ENCODE assay signal across 8 cellular contexts in the genomic region with DNA sequence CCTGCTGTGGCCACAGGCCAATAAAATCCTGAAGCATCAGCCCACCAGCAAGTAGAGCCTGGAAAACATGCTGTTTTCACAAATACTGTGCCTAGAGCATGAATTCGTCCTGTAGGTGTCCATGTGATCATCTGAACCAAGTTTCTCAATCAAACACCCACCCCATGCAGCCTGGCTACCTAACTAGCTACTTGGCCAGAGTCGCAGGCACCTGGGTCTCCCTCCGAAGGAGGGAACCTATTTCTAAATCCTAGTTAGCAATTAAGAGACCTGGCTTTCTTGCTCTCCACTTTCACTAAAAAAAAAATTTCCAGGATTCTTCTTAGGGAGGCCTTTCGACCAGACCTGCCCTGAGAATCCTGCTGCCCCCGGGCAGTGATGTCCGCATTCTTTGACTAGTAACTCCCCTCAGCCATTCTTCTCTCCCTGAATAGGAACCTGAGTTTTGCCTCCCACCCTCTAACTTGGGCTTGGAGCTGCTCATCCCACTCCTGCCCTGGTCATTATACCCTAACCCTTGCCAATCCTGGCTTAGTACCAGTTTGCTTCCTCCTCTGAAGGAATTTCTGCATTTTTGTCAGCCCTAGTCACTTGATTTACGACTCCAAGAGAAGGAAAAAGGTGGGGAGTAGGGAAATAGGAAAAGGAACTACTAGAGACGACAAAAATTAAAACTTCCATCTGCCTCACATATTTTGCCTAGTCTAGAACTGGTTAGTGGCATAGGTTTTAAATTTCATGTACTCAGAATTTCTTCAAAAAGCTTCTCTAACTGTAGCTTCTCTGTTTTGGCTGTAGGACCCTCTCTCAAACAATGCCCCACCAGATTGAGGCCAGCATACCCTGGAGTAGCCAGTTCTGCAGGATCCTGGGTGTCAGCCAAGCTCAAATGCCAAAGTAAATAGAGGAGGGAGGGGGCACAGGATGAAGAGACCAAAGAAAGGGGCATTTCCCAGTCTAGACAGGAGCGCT. TPM values are rescaled to one million over a fixed set of nuclear protein-coding genes. Genes with fewer than 3 reads are reported as not detected.
DNase-seq lines count a peak whose midpoint lies in the region; ATAC-seq and TF ChIP-seq lines count a peak whose summit lies in the region.

No MANE protein-coding gene starts in this region.

- H3K9me2 ChIP-seq in HCT116 (ENCODE audit: insufficient read depth): no peaks in the 10 kb centered on the region

- no peaks in the 10 kb centered on the region for H3K36me3 ChIP-seq in HCT116 (ENCODE audit: control insufficient read depth in 1 of 2, insufficient read depth in 2 of 2, low read length in 2 of 2)
- no peaks in the 10 kb centered on the region for H3K36me3 ChIP-seq in Panc1 (ENCODE audit: control insufficient read depth, insufficient read depth, low read length)
- no peaks in the 10 kb centered on the region for H3K36me3 ChIP-seq in skeletal muscle satellite cell (ENCODE audit: insufficient read depth, low read length)

- RAD21 ChIA-PET in HCT116 (lab: Charles Lee; ENCODE audit: low non-redundant PET in 1 of 2, low total read pairs in 2 of 2, uncharacterized antibody in 2 of 2, unreplicated experiment in 2 of 2): no interaction called here

- intact Hi-C loops in HCT116 (cut with micrococcal nuclease): no loop called here
- intact Hi-C loops in Panc1 (cut with micrococcal nuclease; ENCODE audit: unreplicated experiment): no loop called here
- intact Hi-C loops in left ventricle myocardium superior (cut with micrococcal nuclease): no loop called here

- H3K4me3 ChIP-seq in HCT116 (replicated peaks in 1 of 2; ENCODE audit: low read depth in 1 of 2, low read length in 2 of 2) (peak overlapping the region; percentile 31 to 49), Panc1 (ENCODE audit: low read depth in 2 of 2, low read length in 2 of 2) (peak overlapping the region in 1 of 2 experiments; percentile 33; a peak in 1 of 4 replicates), skeletal muscle satellite cell (ENCODE audit: low read length) (peak overlapping the region; percentile 41)

- TF ChIP-seq CTCF in HCT116 (IDR thresholded peaks at IDR 0.05 in 2 of 3, conservative IDR thresholded peaks at IDR 0.05 in 1 of 3; ENCODE audit: borderline replicate concordance in 1 of 3, insufficient read depth in 1 of 3, low read depth in 2 of 3, low read length in 2 of 3) (0 out of 6 replicates have a peak, but pooled peaks of 1 of the 3 experiments have one; percentile 1), Panc1 (IDR thresholded peaks at IDR 0.05) (no peak)

- TF ChIP-seq POLR2A in HCT116 (IDR thresholded peaks at IDR 0.05; ENCODE audit: borderline replicate concordance, extremely low read depth, insufficient read depth, insufficient read length): no peak

- H3K9me3 ChIP-seq in HCT116 (ENCODE audit: control insufficient read depth in 1 of 2, insufficient read depth in 1 of 2, low read depth in 1 of 2, low read length in 2 of 2) (no peaks in the 10 kb centered on the region), Panc1 (ENCODE audit: control insufficient read depth, insufficient read depth, low read depth, low read length) (no peaks in the 10 kb centered on the region), skeletal muscle satellite cell (replicated peaks; ENCODE audit: low read length) (no peaks in the 10 kb centered on the region)

- 0 out of 2 replicates have a peak, but pooled peaks cover 10% of the 10 kb centered on the region for H3K79me2 ChIP-seq in HCT116 (ENCODE audit: insufficient read depth, low read length)

- POLR2A ChIA-PET in HCT116 (lab: Charles Lee) (no interaction called here), Panc1 (lab: Charles Lee) (no interaction called here)

- peak overlapping the region; percentile 52 for H3K9ac ChIP-seq in HCT116 (ENCODE audit: low read length)
- no peak overlapping the region for H3K9ac ChIP-seq in skeletal muscle satellite cell (ENCODE audit: low read depth, low read length)

- BruUV-seq in HCT116 (replicated peaks; lab: Mats Ljungman, UMichigan) (no TSS peak), Panc1 (replicated peaks; lab: Mats Ljungman, UMichigan) (no TSS peak)

- H4K20me1 ChIP-seq in HCT116 (ENCODE audit: insufficient read depth): no peaks in the 10 kb centered on the region

- CTCF ChIA-PET in HCT116 (lab: Charles Lee) (no interaction called here), Panc1 (lab: Charles Lee) (no interaction called here)

- in situ Hi-C loops in Panc1 (cut with HindIII; ENCODE audit: low pct_unique_long_range_greater_than_20kb, low sequenced_read_pairs): no loop called here

- H3K27ac ChIP-seq in HCT116 (ENCODE audit: low read depth, low read length) (peak overlapping the region; percentile 96), Panc1 (ENCODE audit: low read length) (peak overlapping the region; percentile 68)

- peak overlapping the region; percentile 80 for H3K4me2 ChIP-seq in HCT116 (ENCODE audit: low read length)
- H3K4me2 ChIP-seq in skeletal muscle satellite cell (ENCODE audit: low read length): peak overlapping the region; percentile 49

- H3K4me1 ChIP-seq in HCT116 (ENCODE audit: control insufficient read depth in 1 of 2, insufficient read depth in 2 of 2, low read length in 2 of 2) (peaks cover 65 to 82% of the 10 kb centered on the region in 2 experiments), Panc1 (ENCODE audit: control insufficient read depth, insufficient read depth, low read length) (peaks cover 33% of the 10 kb centered on the region), skeletal muscle satellite cell (ENCODE audit: control insufficient read depth, insufficient read depth, low read length) (peaks cover 42% of the 10 kb centered on the region)

- DNase-seq in HCT116 (ENCODE audit: low read depth, low spot score): peak; percentile 56
- DNase-seq in Panc1 (ENCODE audit: low read depth, low spot score): no peak
- no peak for DNase-seq in left ventricle myocardium superior
- no peak for DNase-seq in 8988T
- no peak for DNase-seq in dedifferentiated amniotic fluid mesenchymal stem cell (ENCODE audit: extremely low spot score)
- no peak for DNase-seq in NCI-H2171 treated with DMSO at 0.1 percent for 48 hours (lab: John Stamatoyannopoulos, UW)

- ATAC-seq in HCT116: peak; percentile 74
- peak; percentile 45 for ATAC-seq in Panc1
- ATAC-seq in left ventricle myocardium superior: peak; percentile 52
- no peak for ATAC-seq in GM21423 (IDR thresholded peaks at IDR 0.05; ENCODE audit: unreplicated experiment)

- TF ChIP-seq RAD21 in HCT116 (IDR thresholded peaks at IDR 0.05; ENCODE audit: low read depth): no peak

- H2AFZ ChIP-seq in HCT116 (ENCODE audit: low read depth, low read length, poor library complexity, severe bottlenecking): peak overlapping the region; percentile 79

- no peaks in the 10 kb centered on the region for H3K27me3 ChIP-seq in HCT116 (ENCODE audit: insufficient read depth, low read length)
- no peaks in the 10 kb centered on the region for H3K27me3 ChIP-seq in Panc1 (ENCODE audit: control insufficient read depth, insufficient read depth, low read length)
- no peaks in the 10 kb centered on the region for H3K27me3 ChIP-seq in skeletal muscle satellite cell (ENCODE audit: control insufficient read depth, insufficient read depth, low read length)

TF ChIP-seq in HCT116, 20 proteins besides CTCF, POLR2A, EP300 and RAD21 (continues in another document):
- TF ChIP-seq EGR1 (IDR thresholded peaks at IDR 0.05; ENCODE audit: low read depth): no peak
- TF ChIP-seq, protein P1, sequence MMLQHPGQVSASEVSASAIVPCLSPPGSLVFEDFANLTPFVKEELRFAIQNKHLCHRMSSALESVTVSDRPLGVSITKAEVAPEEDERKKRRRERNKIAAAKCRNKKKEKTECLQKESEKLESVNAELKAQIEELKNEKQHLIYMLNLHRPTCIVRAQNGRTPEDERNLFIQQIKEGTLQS (IDR thresholded peaks at IDR 0.05): no peak
- peak; percentile 53; the same call in 1 of the 2 replicates for TF ChIP-seq POLR2AphosphoS5 (IDR thresholded peaks at IDR 0.05; ENCODE audit: low read depth, low read length)
- TF ChIP-seq CEBPB (IDR thresholded peaks at IDR 0.05; ENCODE audit: low read depth): peak; percentile 55; the same call in 1 of the 2 replicates
- peak; percentile 68 for TF ChIP-seq JUND (IDR thresholded peaks at IDR 0.05)
- no peak for TF ChIP-seq EZH2 (IDR thresholded peaks at IDR 0.05)
- TF ChIP-seq, protein P2, sequence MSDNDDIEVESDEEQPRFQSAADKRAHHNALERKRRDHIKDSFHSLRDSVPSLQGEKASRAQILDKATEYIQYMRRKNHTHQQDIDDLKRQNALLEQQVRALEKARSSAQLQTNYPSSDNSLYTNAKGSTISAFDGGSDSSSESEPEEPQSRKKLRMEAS (IDR thresholded peaks at IDR 0.05): peak; percentile 36; the same call in 1 of the 2 replicates
- TF ChIP-seq, protein P3, sequence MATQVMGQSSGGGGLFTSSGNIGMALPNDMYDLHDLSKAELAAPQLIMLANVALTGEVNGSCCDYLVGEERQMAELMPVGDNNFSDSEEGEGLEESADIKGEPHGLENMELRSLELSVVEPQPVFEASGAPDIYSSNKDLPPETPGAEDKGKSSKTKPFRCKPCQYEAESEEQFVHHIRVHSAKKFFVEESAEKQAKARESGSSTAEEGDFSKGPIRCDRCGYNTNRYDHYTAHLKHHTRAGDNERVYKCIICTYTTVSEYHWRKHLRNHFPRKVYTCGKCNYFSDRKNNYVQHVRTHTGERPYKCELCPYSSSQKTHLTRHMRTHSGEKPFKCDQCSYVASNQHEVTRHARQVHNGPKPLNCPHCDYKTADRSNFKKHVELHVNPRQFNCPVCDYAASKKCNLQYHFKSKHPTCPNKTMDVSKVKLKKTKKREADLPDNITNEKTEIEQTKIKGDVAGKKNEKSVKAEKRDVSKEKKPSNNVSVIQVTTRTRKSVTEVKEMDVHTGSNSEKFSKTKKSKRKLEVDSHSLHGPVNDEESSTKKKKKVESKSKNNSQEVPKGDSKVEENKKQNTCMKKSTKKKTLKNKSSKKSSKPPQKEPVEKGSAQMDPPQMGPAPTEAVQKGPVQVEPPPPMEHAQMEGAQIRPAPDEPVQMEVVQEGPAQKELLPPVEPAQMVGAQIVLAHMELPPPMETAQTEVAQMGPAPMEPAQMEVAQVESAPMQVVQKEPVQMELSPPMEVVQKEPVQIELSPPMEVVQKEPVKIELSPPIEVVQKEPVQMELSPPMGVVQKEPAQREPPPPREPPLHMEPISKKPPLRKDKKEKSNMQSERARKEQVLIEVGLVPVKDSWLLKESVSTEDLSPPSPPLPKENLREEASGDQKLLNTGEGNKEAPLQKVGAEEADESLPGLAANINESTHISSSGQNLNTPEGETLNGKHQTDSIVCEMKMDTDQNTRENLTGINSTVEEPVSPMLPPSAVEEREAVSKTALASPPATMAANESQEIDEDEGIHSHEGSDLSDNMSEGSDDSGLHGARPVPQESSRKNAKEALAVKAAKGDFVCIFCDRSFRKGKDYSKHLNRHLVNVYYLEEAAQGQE (IDR thresholded peaks at IDR 0.05; ENCODE audit: low read depth): no peak
- peak; percentile 69 for TF ChIP-seq FOSL1 (IDR thresholded peaks at IDR 0.05; ENCODE audit: low read depth)
- TF ChIP-seq ZNF274 (IDR thresholded peaks at IDR 0.05; ENCODE audit: low read depth, low read length): no peak
- peak; percentile 71 for TF ChIP-seq SP1 (IDR thresholded peaks at IDR 0.05; ENCODE audit: low read depth)

RNA-seq across cellular contexts. Expression of a gene that starts 25.4 kb away (rescaled TPM):
- total RNA-seq in HCT116 (2021; ENCODE audit: unreplicated experiment): 52.5 TPM
- polyA plus RNA-seq in HCT116 (2012): 20.7 and 34.5 TPM in 2 replicates
- 36.0 TPM for total RNA-seq in Panc1 (2021; ENCODE audit: unreplicated experiment)
- 22.0 TPM for polyA plus RNA-seq in Panc1 (2012; ENCODE audit: insufficient read length)
- total RNA-seq in left ventricle myocardium superior: 27.9 TPM
- 46.5 and 65.7 TPM in 2 replicates for total RNA-seq in skeletal muscle satellite cell (2012; rRNA removed)
